In the genomic region with DNA sequence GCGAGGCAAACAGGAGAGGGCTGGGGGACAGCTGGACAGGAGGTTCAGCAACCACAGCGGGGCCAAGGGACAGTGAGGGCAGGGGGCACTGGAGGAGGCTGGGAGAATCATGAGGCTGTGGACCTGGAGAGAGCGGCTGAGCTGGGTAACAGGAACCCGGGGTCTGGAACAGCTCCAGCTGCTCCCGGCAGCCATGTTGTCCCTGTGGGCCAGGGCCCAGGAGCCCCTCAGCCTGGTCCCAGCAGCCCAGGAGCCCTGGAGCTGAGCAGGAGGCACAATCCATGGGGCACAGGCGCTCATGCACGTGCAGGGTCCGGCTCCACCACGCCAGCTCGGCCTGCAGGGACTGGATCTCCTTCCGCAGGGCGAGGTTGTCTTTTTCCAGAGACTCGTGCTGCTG, we compare ENCODE assay signal across 1 cellular context.
TF ChIP-seq lines count a peak whose summit lies in the region.

No MANE protein-coding gene starts in this region.

TF ChIP-seq in K562, 482 proteins besides CTCF, POLR2A, EP300 and RAD21:
- TF ChIP-seq RFX1 (IDR thresholded peaks at IDR 0.05) (no peak), IRF2 (CRISPR knock-in tag; IDR thresholded peaks at IDR 0.05) (no peak), ZFPM2 (CRISPR knock-in tag; IDR thresholded peaks at IDR 0.05) (no peak), ZKSCAN3 (CRISPR knock-in tag; IDR thresholded peaks at IDR 0.05) (no peak), NR3C1 (CRISPR knock-in tag; IDR thresholded peaks at IDR 0.05) (no peak), YY1 (IDR thresholded peaks at IDR 0.05; ENCODE audit: borderline replicate concordance in 1 of 3, control insufficient read depth in 1 of 3, extremely low read depth in 1 of 3, insufficient read depth in 3 of 3, insufficient read length in 1 of 3, insufficient replicate concordance in 2 of 3, low read depth in 1 of 3, low read length in 2 of 3) (peak in 1 of 3 experiments; percentile 40), MAZ (CRISPR knock-in tag; conservative IDR thresholded peaks at IDR 0.05 in 1 of 2, IDR thresholded peaks at IDR 0.05 in 1 of 2) (no peak), ZC3H8 (IDR thresholded peaks at IDR 0.05) (no peak), TCFL5 (CRISPR knock-in tag; conservative IDR thresholded peaks at IDR 0.05) (no peak), STAT6 (CRISPR knock-in tag; IDR thresholded peaks at IDR 0.05) (no peak), TCF7L2 (IDR thresholded peaks at IDR 0.05; ENCODE audit: low read depth, low read length) (no peak), RNF2 (IDR thresholded peaks at IDR 0.05) (no peak), POLR2G (IDR thresholded peaks at IDR 0.05; ENCODE audit: low read depth, low read length) (0 out of 2 replicates have a peak, but pooled peaks have one; percentile 38), ZNF124 (CRISPR knock-in tag; IDR thresholded peaks at IDR 0.05) (no peak), RBFOX2 (IDR thresholded peaks at IDR 0.05; ENCODE audit: low read depth, low read length) (peak; percentile 53), ILF3 (IDR thresholded peaks at IDR 0.05; ENCODE audit: borderline replicate concordance) (no peak)
- TF ChIP-seq, protein P1, sequence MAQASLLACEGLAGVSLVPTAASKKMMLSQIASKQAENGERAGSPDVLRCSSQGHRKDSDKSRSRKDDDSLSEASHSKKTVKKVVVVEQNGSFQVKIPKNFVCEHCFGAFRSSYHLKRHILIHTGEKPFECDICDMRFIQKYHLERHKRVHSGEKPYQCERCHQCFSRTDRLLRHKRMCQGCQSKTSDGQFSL (CRISPR knock-in tag; IDR thresholded peaks at IDR 0.05) = no peak
- TF ChIP-seq, protein P1 (tag; IDR thresholded peaks at IDR 0.05) = no peak
- TF ChIP-seq, protein P2, sequence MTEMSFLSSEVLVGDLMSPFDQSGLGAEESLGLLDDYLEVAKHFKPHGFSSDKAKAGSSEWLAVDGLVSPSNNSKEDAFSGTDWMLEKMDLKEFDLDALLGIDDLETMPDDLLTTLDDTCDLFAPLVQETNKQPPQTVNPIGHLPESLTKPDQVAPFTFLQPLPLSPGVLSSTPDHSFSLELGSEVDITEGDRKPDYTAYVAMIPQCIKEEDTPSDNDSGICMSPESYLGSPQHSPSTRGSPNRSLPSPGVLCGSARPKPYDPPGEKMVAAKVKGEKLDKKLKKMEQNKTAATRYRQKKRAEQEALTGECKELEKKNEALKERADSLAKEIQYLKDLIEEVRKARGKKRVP (CRISPR knock-in tag; IDR thresholded peaks at IDR 0.05) = no peak
- TF ChIP-seq, protein P3, sequence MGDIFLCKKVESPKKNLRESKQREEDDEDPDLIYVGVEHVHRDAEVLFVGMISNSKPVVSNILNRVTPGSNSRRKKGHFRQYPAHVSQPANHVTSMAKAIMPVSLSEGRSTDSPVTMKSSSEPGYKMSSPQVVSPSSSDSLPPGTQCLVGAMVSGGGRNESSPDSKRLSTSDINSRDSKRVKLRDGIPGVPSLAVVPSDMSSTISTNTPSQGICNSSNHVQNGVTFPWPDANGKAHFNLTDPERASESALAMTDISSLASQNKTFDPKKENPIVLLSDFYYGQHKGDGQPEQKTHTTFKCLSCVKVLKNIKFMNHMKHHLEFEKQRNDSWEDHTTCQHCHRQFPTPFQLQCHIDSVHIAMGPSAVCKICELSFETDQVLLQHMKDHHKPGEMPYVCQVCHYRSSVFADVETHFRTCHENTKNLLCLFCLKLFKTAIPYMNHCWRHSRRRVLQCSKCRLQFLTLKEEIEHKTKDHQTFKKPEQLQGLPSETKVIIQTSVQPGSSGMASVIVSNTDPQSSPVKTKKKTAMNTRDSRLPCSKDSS (IDR thresholded peaks at IDR 0.05; ENCODE audit: low read depth, partially characterized antibody) = no peak
